In genomic region chr1:156190265-156190664, GRCh38 we compare ENCODE assay signal across 3 cellular contexts. TPM values are rescaled to one million over a fixed set of nuclear protein-coding genes. Genes with fewer than 3 reads are reported as not detected.
"Had no signal": no experiment of that assay in that cellular context is flagged by ENCODE, and none has a peak within 500 bp of the region (broad histone marks: within the 10 kb centered on the region; RNA-seq: fewer than 3 reads in every experiment).

No MANE protein-coding gene starts in this region.

RNA-seq across cellular contexts. Expression of gene BGLAP, which starts 51.7 kb away (rescaled TPM):
- total RNA-seq: occipital lobe, right atrium auricular region, vagina had no signal

RNA-seq across cellular contexts. Expression of gene PAQR6, which starts 57.6 kb away (rescaled TPM):
- total RNA-seq: right atrium auricular region had no signal
